Comparison of ENCODE assay signal across 11 cellular contexts in the genomic region with DNA sequence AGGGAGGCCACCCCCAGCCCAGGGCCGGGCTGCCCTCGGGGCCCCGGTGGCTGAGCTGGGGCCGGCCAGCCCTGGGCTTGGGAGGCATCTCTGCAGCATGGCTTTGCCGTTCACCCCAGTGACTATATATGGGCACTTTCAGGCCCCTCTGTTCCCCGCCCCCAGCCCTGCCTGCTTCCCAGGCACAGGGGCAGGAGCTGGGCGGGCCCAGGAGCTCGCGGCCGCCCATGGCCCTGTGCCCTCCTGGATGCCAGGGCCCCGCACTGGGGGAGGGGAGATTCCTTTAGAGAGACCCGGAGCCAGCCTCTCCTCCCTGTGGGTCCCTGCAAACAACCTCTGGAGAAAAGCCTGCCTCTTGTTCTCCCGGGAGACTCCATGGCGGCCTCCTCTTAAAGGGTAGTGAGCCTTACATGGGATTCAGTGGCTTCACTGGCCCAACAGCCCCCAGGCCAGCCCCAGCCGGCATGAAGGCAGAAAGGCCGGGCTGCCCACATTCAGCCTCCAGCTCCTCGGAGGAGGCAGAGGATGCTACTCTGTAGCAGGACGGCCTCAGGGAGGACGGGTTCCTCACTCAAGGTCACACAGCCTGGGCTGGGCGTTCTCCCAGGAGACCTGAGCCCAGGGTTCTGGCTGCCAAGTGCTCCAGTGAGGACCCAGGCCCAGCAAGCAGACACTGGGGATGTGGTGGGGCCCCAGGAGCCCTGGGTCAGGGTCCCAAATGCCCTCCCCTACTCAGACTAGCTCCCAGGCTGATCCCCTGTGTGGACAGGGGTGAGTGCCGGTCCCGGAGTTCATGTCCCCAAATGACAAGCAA. TPM values are rescaled to one million over a fixed set of nuclear protein-coding genes. Genes with fewer than 3 reads are reported as not detected.
DNase-seq lines count a peak whose midpoint lies in the region; ATAC-seq and TF ChIP-seq lines count a peak whose summit lies in the region.
"Had no signal": no experiment of that assay in that cellular context is flagged by ENCODE, and none has a peak within 500 bp of the region (broad histone marks: within the 10 kb centered on the region; RNA-seq: fewer than 3 reads in every experiment).

No MANE protein-coding gene starts in this region.

- peak; percentile 1 to 49 (median 16) for ATAC-seq in heart left ventricle
- peak in 1 of 4 donors; percentile 15 for ATAC-seq in psoas muscle
- ATAC-seq in natural killer cell = no peak
- ATAC-seq in HG02852 (IDR thresholded peaks at IDR 0.05; ENCODE audit: unreplicated experiment) = no peak
- ATAC-seq in GM19395 (IDR thresholded peaks at IDR 0.05; ENCODE audit: unreplicated experiment) = no peak

- TF ChIP-seq CTCF in Caco-2 (IDR thresholded peaks at IDR 0.05; ENCODE audit: insufficient read depth in 1 of 2, low read depth in 1 of 2, low read length in 1 of 2, severe bottlenecking in 1 of 2, unreplicated experiment in 1 of 2) (no peak), WERI-Rb-1 (IDR thresholded peaks at IDR 0.05; ENCODE audit: low read depth, low read length) (no peak), heart left ventricle (IDR thresholded peaks at IDR 0.05) (no peak), psoas muscle (IDR thresholded peaks at IDR 0.05) (no peak), natural killer cell (IDR thresholded peaks at IDR 0.05) (no peak)

- POLR2A ChIA-PET in Caco-2 (lab: Charles Lee) (no interaction called here), HEK293T (lab: Yijun Ruan, JAX) (no interaction called here)

- peaks cover 12% of the 10 kb centered on the region for H3K4me1 ChIP-seq in Caco-2
- peaks cover 19 to 89% (median 84%) of the 10 kb centered on the region in 12 donors for H3K4me1 ChIP-seq in heart left ventricle
- H3K4me1 ChIP-seq in psoas muscle = peaks cover 77% of the 10 kb centered on the region

- H3K4me1 Mint-ChIP-seq in Caco-2 (ENCODE audit: low read depth, unreplicated experiment) (no peaks in the 10 kb centered on the region), natural killer cell (peaks cover 0 to 36% of the 10 kb centered on the region in 2 donors)

- H3K27ac ChIP-seq in WERI-Rb-1 = 0 out of 2 replicates have a peak overlapping the region, but pooled peaks have one; percentile 37
- peak overlapping the region; percentile 55 to 99 (median 98) for H3K27ac ChIP-seq in heart left ventricle
- H3K27ac ChIP-seq in psoas muscle = peak overlapping the region; percentile 93

- H3K4me3 Mint-ChIP-seq in Caco-2 (ENCODE audit: unreplicated experiment) (no peak overlapping the region), natural killer cell (no peak overlapping the region)

- CTCF ChIA-PET in Caco-2 (lab: Charles Lee) = no interaction called here
- CTCF ChIA-PET in HEK293T (lab: Yijun Ruan, JAX) = interaction anchor here (0.9 to 1.6 kb wide), 4 partner anchors 11 to 123 kb away, joined by 3 to 12 read pairs (median 4); no protein-coding TSS in a partner anchor

- H3K36me3 ChIP-seq in Caco-2 (ENCODE audit: control insufficient read depth, insufficient read depth, low read length) (no peaks in the 10 kb centered on the region), WERI-Rb-1 (no peaks in the 10 kb centered on the region; the same call in 1 of the 2 replicates), heart left ventricle (no peaks in the 10 kb centered on the region), psoas muscle (ENCODE audit: insufficient read depth in 1 of 2, low read depth in 1 of 2) (no peaks in the 10 kb centered on the region)

- H3K27me3 ChIP-seq in Caco-2 (replicated peaks; ENCODE audit: control insufficient read depth, insufficient read depth, low read length) (no peaks in the 10 kb centered on the region), WERI-Rb-1 (ENCODE audit: insufficient read depth, low read depth, severe bottlenecking) (no peaks in the 10 kb centered on the region), heart left ventricle (no peaks in the 10 kb centered on the region), psoas muscle (ENCODE audit: insufficient read depth in 3 of 3, low read length in 2 of 3) (no peaks in the 10 kb centered on the region)

- DNase-seq in Caco-2 (no peak), WERI-Rb-1 (no peak), heart left ventricle (peak; percentile 62 to 86 (median 69)), psoas muscle (peak; percentile 14 to 53), natural killer cell (no peak), HEK293T (ENCODE audit: extremely low spot score) (no peak)
- DNase-seq: CD4-positive, CD25-positive, alpha-beta regulatory T cell; central memory CD4-positive, alpha-beta T cell; NCI-H1417 had no signal

- 50 to 60% (median 56%) methylated on average over 10 to 22 of the region's 22 CpGs for WGBS in heart left ventricle, 4 donors
- 29 to 55% (median 40%) methylated on average over 20 to 22 of the region's 22 CpGs for WGBS in psoas muscle, 3 donors

- H3K9me3 Mint-ChIP-seq in Caco-2 (ENCODE audit: unreplicated experiment) = no peaks in the 10 kb centered on the region
- no peaks in the 10 kb centered on the region for H3K9me3 Mint-ChIP-seq in natural killer cell
- H3K9me3 Mint-ChIP-seq: CD4-positive, CD25-positive, alpha-beta regulatory T cell had no signal

- no peak overlapping the region for H3K4me3 ChIP-seq in Caco-2 (ENCODE audit: low read depth, low read length)
- no peak overlapping the region for H3K4me3 ChIP-seq in WERI-Rb-1 (ENCODE audit: low read depth, low read length)
- H3K4me3 ChIP-seq in heart left ventricle = peak overlapping the region in 7 of 12 donors; percentile 3 to 31 (median 8)
- peak overlapping the region; percentile 71 for H3K4me3 ChIP-seq in psoas muscle

- no peak for TF ChIP-seq POLR2A in heart left ventricle (IDR thresholded peaks at IDR 0.05)

- no peaks in the 10 kb centered on the region for H3K27me3 Mint-ChIP-seq in Caco-2 (ENCODE audit: insufficient read depth, unreplicated experiment)
- H3K27me3 Mint-ChIP-seq in natural killer cell (ENCODE audit: low read depth in 2 of 2) = no peaks in the 10 kb centered on the region

- H3K9me3 ChIP-seq in Caco-2 (no peaks in the 10 kb centered on the region), WERI-Rb-1 (ENCODE audit: severe bottlenecking) (no peaks in the 10 kb centered on the region), heart left ventricle (no peaks in the 10 kb centered on the region), psoas muscle (no peaks in the 10 kb centered on the region)

- intact Hi-C loops in Caco-2 (cut with micrococcal nuclease; ENCODE audit: unreplicated experiment) (no loop called here), heart left ventricle (cut with DNase I) (loop anchor here in 1 of 10 donors (2.0 kb wide), 1 partner anchor 32 kb away; no protein-coding TSS in a partner anchor), psoas muscle (cut with DNase I) (no loop called here), natural killer cell (cut with micrococcal nuclease) (no loop called here)

- peak overlapping the region; percentile 53 for H3K27ac Mint-ChIP-seq in Caco-2 (ENCODE audit: unreplicated experiment)
- no peak overlapping the region for H3K27ac Mint-ChIP-seq in natural killer cell

- BruUV-seq in Caco-2 (replicated peaks; lab: Mats Ljungman, UMichigan) = no TSS peak

- H3K36me3 Mint-ChIP-seq in Caco-2 (ENCODE audit: insufficient read depth, unreplicated experiment) = peaks cover 9% of the 10 kb centered on the region
- no peaks in the 10 kb centered on the region for H3K36me3 Mint-ChIP-seq in natural killer cell
- H3K36me3 Mint-ChIP-seq: CD4-positive, CD25-positive, alpha-beta regulatory T cell had no signal

TF ChIP-seq in HEK293T, 16 proteins besides CTCF, POLR2A, EP300 and RAD21:
- TF ChIP-seq BHLHE40 (IDR thresholded peaks at IDR 0.05; ENCODE audit: borderline replicate concordance) (no peak), HDGF (IDR thresholded peaks at IDR 0.05; ENCODE audit: borderline replicate concordance) (no peak), FOXK2 (IDR thresholded peaks at IDR 0.05) (no peak), LEF1 (IDR thresholded peaks at IDR 0.05; ENCODE audit: borderline replicate concordance) (no peak), SUZ12 (IDR thresholded peaks at IDR 0.05) (no peak), CTBP1 (IDR thresholded peaks at IDR 0.05; ENCODE audit: borderline replicate concordance) (no peak), ZNF384 (IDR thresholded peaks at IDR 0.05) (no peak), ELF4 (IDR thresholded peaks at IDR 0.05) (no peak), ARNT (IDR thresholded peaks at IDR 0.05) (no peak), NFRKB (IDR thresholded peaks at IDR 0.05) (no peak), FOXA1 (IDR thresholded peaks at IDR 0.05) (no peak), SP1 (IDR thresholded peaks at IDR 0.05) (no peak), L3MBTL2 (conservative IDR thresholded peaks at IDR 0.05) (no peak), FOXM1 (IDR thresholded peaks at IDR 0.05; ENCODE audit: borderline replicate concordance) (no peak), TARDBP (IDR thresholded peaks at IDR 0.05) (no peak)
- TF ChIP-seq, protein P1, sequence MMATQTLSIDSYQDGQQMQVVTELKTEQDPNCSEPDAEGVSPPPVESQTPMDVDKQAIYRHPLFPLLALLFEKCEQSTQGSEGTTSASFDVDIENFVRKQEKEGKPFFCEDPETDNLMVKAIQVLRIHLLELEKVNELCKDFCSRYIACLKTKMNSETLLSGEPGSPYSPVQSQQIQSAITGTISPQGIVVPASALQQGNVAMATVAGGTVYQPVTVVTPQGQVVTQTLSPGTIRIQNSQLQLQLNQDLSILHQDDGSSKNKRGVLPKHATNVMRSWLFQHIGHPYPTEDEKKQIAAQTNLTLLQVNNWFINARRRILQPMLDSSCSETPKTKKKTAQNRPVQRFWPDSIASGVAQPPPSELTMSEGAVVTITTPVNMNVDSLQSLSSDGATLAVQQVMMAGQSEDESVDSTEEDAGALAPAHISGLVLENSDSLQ (IDR thresholded peaks at IDR 0.05) = no peak

RNA-seq across cellular contexts. Expression of a gene that starts 4.1 kb away (rescaled TPM):
- total RNA-seq in Caco-2 (2022) (20.3 and 22.0 TPM in 2 replicates), heart left ventricle (10 to 100 TPM; 38.7 to 66.5 (median 47.5) TPM), psoas muscle (10 to 100 TPM; 18.4 to 33.5 (median 28.0) TPM), natural killer cell (10 to 100 TPM; 14.5 to 21.6 (median 21.2) TPM)
- polyA plus RNA-seq in heart left ventricle (10 to 100 TPM; 17.9 to 39.1 TPM), psoas muscle (10 to 100 TPM in 2 of 3 donors, 1 to 10 TPM in 1; 8.5 to 14.0 (median 10.4) TPM)

RNA-seq across cellular contexts. Expression of a gene that starts 27.7 kb away (rescaled TPM):
- total RNA-seq in Caco-2 (2022) (35.6 and 38.2 TPM in 2 replicates), heart left ventricle (10 to 100 TPM; 15.5 to 34.3 (median 19.9) TPM), psoas muscle (10 to 100 TPM; 17.3 to 27.8 (median 22.5) TPM), natural killer cell (10 to 100 TPM; 19.5 to 34.3 (median 33.6) TPM)
- polyA plus RNA-seq in heart left ventricle (10 to 100 TPM; 11.6 to 37.0 TPM), psoas muscle (10 to 100 TPM; 28.8 to 49.5 (median 41.3) TPM)

Comparison
In these comparisons a context has a peak if more than half of its experiments do, and no peak if none do; other contexts are left out.
1. DNase-seq: peak in heart left ventricle (5 of 5) and psoas muscle (2 of 2); none in Caco-2 (0 of 2), WERI-Rb-1 (single experiment), natural killer cell (single experiment) and HEK293T (single experiment).
2. H3K4me3 ChIP-seq: peak in heart left ventricle (7 of 12) and psoas muscle (single experiment); none in Caco-2 (single experiment) and WERI-Rb-1 (single experiment).
3. H3K27ac ChIP-seq: peak in every context shown above with its lines; median percentile 98 in heart left ventricle; 93 in psoas muscle; 37 in WERI-Rb-1.
4. ATAC-seq: peak in heart left ventricle (4 of 4); none in natural killer cell (0 of 3), HG02852 (single experiment) and GM19395 (single experiment).